ENCODE assay signal across 12 cellular contexts in the genomic region with DNA sequence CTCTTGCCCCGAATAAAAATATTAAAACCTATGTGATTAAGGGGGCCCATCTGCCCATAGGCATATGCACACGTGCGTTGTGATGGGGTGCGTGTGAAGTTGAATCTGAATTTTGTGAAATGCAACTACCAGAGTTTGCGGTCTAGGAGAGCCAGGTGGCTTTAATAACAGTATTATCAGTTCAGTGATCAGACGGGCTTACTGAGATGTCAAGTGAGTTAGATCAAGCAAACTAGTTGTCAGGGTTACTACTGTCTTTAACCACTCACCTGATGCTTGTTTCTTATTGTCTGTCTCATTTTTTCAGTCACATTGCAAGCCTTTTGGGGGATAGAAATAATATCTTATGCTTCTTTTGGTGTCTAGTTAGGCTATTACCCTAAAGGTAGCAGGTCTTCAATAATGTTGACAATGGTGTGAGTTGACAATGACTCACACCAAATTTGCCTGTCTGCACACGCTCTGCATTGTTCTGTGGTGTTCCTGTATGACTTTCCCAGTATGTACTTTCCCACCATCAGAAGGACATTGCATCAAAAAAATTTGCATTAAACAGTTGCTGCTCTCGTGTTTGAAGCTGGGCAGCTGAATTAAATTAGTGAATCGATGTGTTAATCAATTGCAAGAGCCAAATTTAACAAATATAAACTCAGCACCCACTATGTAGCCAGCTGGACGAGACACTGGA.
DNase-seq lines count a peak whose midpoint lies in the region; ATAC-seq and TF ChIP-seq lines count a peak whose summit lies in the region.
"Had no signal": no experiment of that assay in that cellular context is flagged by ENCODE, and none has a peak within 500 bp of the region (broad histone marks: within the 10 kb centered on the region; RNA-seq: fewer than 3 reads in every experiment).

No MANE protein-coding gene starts in this region.

- in situ Hi-C loops in Panc1 (cut with HindIII; ENCODE audit: low pct_unique_long_range_greater_than_20kb, low sequenced_read_pairs) = no loop called here

- H3K9me3 ChIP-seq in Panc1 (ENCODE audit: control insufficient read depth, insufficient read depth, low read depth, low read length) = no peaks in the 10 kb centered on the region
- no peaks in the 10 kb centered on the region for H3K9me3 ChIP-seq in spleen
- H3K9me3 ChIP-seq: heart right ventricle had no signal

- no peak for TF ChIP-seq POLR2A in spleen (IDR thresholded peaks at IDR 0.05)

- peaks cover 4% of the 10 kb centered on the region for H3K27me3 Mint-ChIP-seq in activated T-helper 17 cell treated with anti-CD3 and anti-CD28 coated beads, Interleukin-2, amount 50 U/mL, for 72 hours

- no TSS peak for BruUV-seq in Panc1 (replicated peaks; lab: Mats Ljungman, UMichigan)

- no peak overlapping the region for H3K4me3 Mint-ChIP-seq in activated T-helper 17 cell treated with anti-CD3 and anti-CD28 coated beads, Interleukin-2, amount 50 U/mL, for 72 hours

- WGBS in spleen, 5 donors = 76 to 85% (median 82%) methylated on average over 10 of the region's 10 CpGs

- peaks cover 19% of the 10 kb centered on the region for H3K4me1 ChIP-seq in ACC112 (ENCODE audit: control insufficient read depth, insufficient read depth, low read length, unreplicated experiment)
- H3K4me1 ChIP-seq in Panc1 (ENCODE audit: control insufficient read depth, insufficient read depth, low read length) = peaks cover 17% of the 10 kb centered on the region
- H3K4me1 ChIP-seq in spleen = peaks cover 41 to 100% (median 71%) of the 10 kb centered on the region in 6 donors

- H3K27me3 ChIP-seq in ACC112 (ENCODE audit: insufficient read depth, low read length) (no peaks in the 10 kb centered on the region), Panc1 (ENCODE audit: control insufficient read depth, insufficient read depth, low read length) (no peaks in the 10 kb centered on the region), spleen (replicated peaks in 1 of 7) (no peaks in the 10 kb centered on the region)
- H3K27me3 ChIP-seq: heart right ventricle had no signal

- no peak overlapping the region for H2AFZ ChIP-seq in ACC112 (ENCODE audit: low read length, unreplicated experiment)

- no peak overlapping the region for H3K4me3 ChIP-seq in ACC112 (ENCODE audit: low read depth, low read length)
- H3K4me3 ChIP-seq in Panc1 (ENCODE audit: low read depth in 2 of 2, low read length in 2 of 2) = no peak overlapping the region
- H3K4me3 ChIP-seq in fibroblast of the aortic adventitia (ENCODE audit: low read depth, low read length) = no peak overlapping the region
- H3K4me3 ChIP-seq in spleen = no peak overlapping the region
- H3K4me3 ChIP-seq: heart right ventricle had no signal

- ATAC-seq in Panc1 (peak; percentile 89), GM19463 (IDR thresholded peaks at IDR 0.05; ENCODE audit: unreplicated experiment) (no peak)
- ATAC-seq in activated T-helper 17 cell treated with anti-CD3 and anti-CD28 coated beads, Interleukin-2, amount 50 U/mL, for 72 hours (replicated peaks) = no peak

- POLR2A ChIA-PET in Panc1 (lab: Charles Lee) = no interaction called here

- H3K27ac Mint-ChIP-seq in activated T-helper 17 cell treated with anti-CD3 and anti-CD28 coated beads, Interleukin-2, amount 50 U/mL, for 72 hours = no peak overlapping the region

- DNase-seq in GM20000 (ENCODE audit: low spot score) (peak; percentile 28), Panc1 (ENCODE audit: low read depth, low spot score) (peak; percentile 74), fibroblast of the aortic adventitia (ENCODE audit: low read depth) (peak; percentile 26), amniotic stem cell (lab: John Stamatoyannopoulos, UW) (no peak), spleen (no peak)
- DNase-seq: activated CD4-positive, alpha-beta T cell treated with anti-CD3 and anti-CD28 coated beads for 1 hour; activated gamma-delta T cell treated with Interleukin-2 at 50 U/mL for 16 hours; heart right ventricle; NCI-H510A treated with DMSO at 0.1 percent for 48 hours had no signal

- H3K27ac ChIP-seq in ACC112 (ENCODE audit: low read depth, low read length) (peak overlapping the region; percentile 14; the same call in 1 of the 2 replicates), Panc1 (ENCODE audit: low read length) (peak overlapping the region; percentile 59; the same call in 1 of the 2 replicates), spleen (peak overlapping the region in 4 of 8 donors; percentile 71 to 79 (median 74))

- no peaks in the 10 kb centered on the region for H3K79me2 ChIP-seq in ACC112 (ENCODE audit: control insufficient read depth, insufficient read depth, low read length, unreplicated experiment)

- intact Hi-C loops in Panc1 (cut with micrococcal nuclease; ENCODE audit: unreplicated experiment) (no loop called here), spleen (cut with DNase I; ENCODE audit: low total_unique reads) (no loop called here)

- no peak for TF ChIP-seq CTCF in GM20000 (IDR thresholded peaks at IDR 0.05; ENCODE audit: extremely low read depth, missing control alignments)
- no peak for TF ChIP-seq CTCF in Panc1 (IDR thresholded peaks at IDR 0.05)
- no peak for TF ChIP-seq CTCF in fibroblast of the aortic adventitia (IDR thresholded peaks at IDR 0.05; ENCODE audit: insufficient read depth, low read length)
- no peak for TF ChIP-seq CTCF in spleen (IDR thresholded peaks at IDR 0.05 in 8 of 11, conservative IDR thresholded peaks at IDR 0.05 in 3 of 11)

- CTCF ChIA-PET in Panc1 (lab: Charles Lee) = no interaction called here

- no peaks in the 10 kb centered on the region for H3K9me3 Mint-ChIP-seq in activated T-helper 17 cell treated with anti-CD3 and anti-CD28 coated beads, Interleukin-2, amount 50 U/mL, for 72 hours

- H3K4me1 Mint-ChIP-seq in activated T-helper 17 cell treated with anti-CD3 and anti-CD28 coated beads, Interleukin-2, amount 50 U/mL, for 72 hours = peaks cover 4% of the 10 kb centered on the region

- H3K36me3 Mint-ChIP-seq in activated T-helper 17 cell treated with anti-CD3 and anti-CD28 coated beads, Interleukin-2, amount 50 U/mL, for 72 hours (ENCODE audit: low read depth) = no peaks in the 10 kb centered on the region

- H3K36me3 ChIP-seq in ACC112 (ENCODE audit: insufficient read depth, low read length) (no peaks in the 10 kb centered on the region), Panc1 (ENCODE audit: control insufficient read depth, insufficient read depth, low read length) (no peaks in the 10 kb centered on the region), spleen (no peaks in the 10 kb centered on the region)

Comparison
In these comparisons a context has a peak if more than half of its experiments do, and no peak if none do; other contexts are left out.
1. DNase-seq: peak in GM20000 (single experiment), Panc1 (single experiment) and fibroblast of the aortic adventitia (single experiment); none in amniotic stem cell (single experiment) and spleen (single experiment).